ENCODE assay signal across 1 cellular context in the genomic region with DNA sequence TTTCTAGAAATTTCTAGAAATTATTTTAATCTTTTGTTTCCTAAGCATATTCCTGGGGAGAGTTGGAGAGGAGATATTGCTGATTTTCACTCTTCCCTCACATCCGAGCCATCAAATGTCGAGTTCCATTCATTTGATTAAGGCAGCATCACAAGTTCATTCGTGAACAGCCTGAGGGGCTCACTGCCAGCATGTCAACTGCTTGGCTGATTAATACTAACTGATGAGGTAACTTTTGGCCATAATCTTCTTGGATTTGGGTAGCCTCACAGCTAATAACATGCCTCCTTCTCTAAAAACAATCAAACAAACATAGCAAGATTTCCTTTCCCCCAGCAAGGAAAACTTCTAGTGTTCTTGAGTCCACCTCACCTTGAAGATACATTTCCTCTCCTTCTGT.
TF ChIP-seq lines count a peak whose summit lies in the region.

No MANE protein-coding gene starts in this region.

TF ChIP-seq in SK-N-SH treated with all-trans-retinoic acid at 6 μM for 48 hours, 23 proteins besides CTCF, POLR2A, EP300 and RAD21 (continued from another document):
- TF ChIP-seq, protein P1, sequence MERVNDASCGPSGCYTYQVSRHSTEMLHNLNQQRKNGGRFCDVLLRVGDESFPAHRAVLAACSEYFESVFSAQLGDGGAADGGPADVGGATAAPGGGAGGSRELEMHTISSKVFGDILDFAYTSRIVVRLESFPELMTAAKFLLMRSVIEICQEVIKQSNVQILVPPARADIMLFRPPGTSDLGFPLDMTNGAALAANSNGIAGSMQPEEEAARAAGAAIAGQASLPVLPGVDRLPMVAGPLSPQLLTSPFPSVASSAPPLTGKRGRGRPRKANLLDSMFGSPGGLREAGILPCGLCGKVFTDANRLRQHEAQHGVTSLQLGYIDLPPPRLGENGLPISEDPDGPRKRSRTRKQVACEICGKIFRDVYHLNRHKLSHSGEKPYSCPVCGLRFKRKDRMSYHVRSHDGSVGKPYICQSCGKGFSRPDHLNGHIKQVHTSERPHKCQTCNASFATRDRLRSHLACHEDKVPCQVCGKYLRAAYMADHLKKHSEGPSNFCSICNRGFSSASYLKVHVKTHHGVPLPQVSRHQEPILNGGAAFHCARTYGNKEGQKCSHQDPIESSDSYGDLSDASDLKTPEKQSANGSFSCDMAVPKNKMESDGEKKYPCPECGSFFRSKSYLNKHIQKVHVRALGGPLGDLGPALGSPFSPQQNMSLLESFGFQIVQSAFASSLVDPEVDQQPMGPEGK (CRISPR knock-in tag; IDR thresholded peaks at IDR 0.05; ENCODE audit: borderline replicate concordance): no peak
- TF ChIP-seq, protein P2, sequence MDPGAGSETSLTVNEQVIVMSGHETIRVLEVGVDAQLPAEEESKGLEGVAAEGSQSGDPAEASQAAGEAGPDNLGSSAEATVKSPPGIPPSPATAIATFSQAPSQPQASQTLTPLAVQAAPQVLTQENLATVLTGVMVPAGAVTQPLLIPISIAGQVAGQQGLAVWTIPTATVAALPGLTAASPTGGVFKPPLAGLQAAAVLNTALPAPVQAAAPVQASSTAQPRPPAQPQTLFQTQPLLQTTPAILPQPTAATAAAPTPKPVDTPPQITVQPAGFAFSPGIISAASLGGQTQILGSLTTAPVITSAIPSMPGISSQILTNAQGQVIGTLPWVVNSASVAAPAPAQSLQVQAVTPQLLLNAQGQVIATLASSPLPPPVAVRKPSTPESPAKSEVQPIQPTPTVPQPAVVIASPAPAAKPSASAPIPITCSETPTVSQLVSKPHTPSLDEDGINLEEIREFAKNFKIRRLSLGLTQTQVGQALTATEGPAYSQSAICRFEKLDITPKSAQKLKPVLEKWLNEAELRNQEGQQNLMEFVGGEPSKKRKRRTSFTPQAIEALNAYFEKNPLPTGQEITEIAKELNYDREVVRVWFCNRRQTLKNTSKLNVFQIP (CRISPR knock-in tag; IDR thresholded peaks at IDR 0.05; ENCODE audit: borderline replicate concordance, low read depth): no peak
- TF ChIP-seq GLIS3 (CRISPR knock-in tag; IDR thresholded peaks at IDR 0.05) (no peak), PPARA (CRISPR knock-in tag; IDR thresholded peaks at IDR 0.05; ENCODE audit: borderline replicate concordance) (no peak)
